12 cellular contexts compared by ENCODE assay signal in the genomic region with DNA sequence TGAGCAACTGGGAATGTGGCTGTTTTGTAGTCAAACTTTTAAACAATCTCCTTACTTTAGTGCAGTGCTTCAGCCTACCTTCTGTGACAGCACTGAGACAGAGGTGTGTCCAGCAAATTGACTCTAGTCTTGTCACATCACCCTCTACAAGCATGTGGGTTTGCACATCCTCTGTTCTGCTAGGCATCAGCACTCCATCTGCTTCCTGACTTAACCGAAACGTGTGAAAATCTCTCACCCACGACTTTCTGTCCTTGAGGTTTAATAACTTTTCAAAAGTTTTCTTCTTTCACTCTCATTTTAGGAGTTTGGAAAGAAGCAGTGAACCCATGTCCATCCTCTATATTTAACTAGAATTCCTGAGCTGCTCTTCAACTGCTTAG. TPM values are rescaled to one million over a fixed set of nuclear protein-coding genes. Genes with fewer than 3 reads are reported as not detected.
A peak's percentile ranks its signal among the peaks of the same experiment; 100 is the strongest.
DNase-seq lines count a peak whose midpoint lies in the region; ATAC-seq and TF ChIP-seq lines count a peak whose summit lies in the region.
"Had no signal": no experiment of that assay in that cellular context is flagged by ENCODE, and none has a peak within 500 bp of the region (broad histone marks: within the 10 kb centered on the region; RNA-seq: fewer than 3 reads in every experiment).

No MANE protein-coding gene starts in this region.

- TF ChIP-seq CTCF in GM10248 (IDR thresholded peaks at IDR 0.05; ENCODE audit: control extremely low read depth, extremely low read depth, low read depth, missing control alignments) (no peak), spleen (IDR thresholded peaks at IDR 0.05 in 8 of 11, conservative IDR thresholded peaks at IDR 0.05 in 3 of 11) (no peak), breast epithelium (IDR thresholded peaks at IDR 0.05) (no peak)

- intact Hi-C loops in spleen (cut with DNase I; ENCODE audit: low total_unique reads) (no loop called here), breast epithelium (cut with DNase I; ENCODE audit: low total_unique reads) (no loop called here)

- TF ChIP-seq POLR2A in spleen (IDR thresholded peaks at IDR 0.05), result no peak
- no peak for TF ChIP-seq POLR2A in breast epithelium (IDR thresholded peaks at IDR 0.05)

- 5 to 24% (median 13%) methylated on average over 3 of the region's 3 CpGs for WGBS in spleen, 5 donors

- H3K27me3 ChIP-seq in spleen (replicated peaks in 1 of 7) (no peaks in the 10 kb centered on the region), breast epithelium (no peaks in the 10 kb centered on the region)

- POLR2A ChIA-PET in GM10248 (lab: Yijun Ruan, JAX), result no interaction called here

- ATAC-seq in GM19324 (IDR thresholded peaks at IDR 0.05; ENCODE audit: low FRiP score, unreplicated experiment) (peak; percentile 89), HG02870 (IDR thresholded peaks at IDR 0.05; ENCODE audit: unreplicated experiment) (peak; percentile 97)

- peaks cover 0 to 15% (median 0%) of the 10 kb centered on the region in 6 donors for H3K4me1 ChIP-seq in spleen
- no peaks in the 10 kb centered on the region for H3K4me1 ChIP-seq in breast epithelium

- peaks cover 0 to 5% (median 0%) of the 10 kb centered on the region in 8 donors for H3K9me3 ChIP-seq in spleen
- H3K9me3 ChIP-seq in breast epithelium, result peaks cover 0 to 7% of the 10 kb centered on the region in 2 donors

- H3K36me3 ChIP-seq in spleen (peaks cover 0 to 5% (median 0%) of the 10 kb centered on the region in 6 donors), breast epithelium (no peaks in the 10 kb centered on the region)

- CTCF ChIA-PET in GM10248 (lab: Yijun Ruan, JAX), result interaction anchor here (0.7 to 4.2 kb wide), 5 partner anchors 14 to 89 kb away, joined by 3 to 12 read pairs (median 3); no protein-coding TSS in a partner anchor

- H3K4me3 ChIP-seq in spleen, result no peak overlapping the region
- H3K4me3 ChIP-seq in breast epithelium, result no peak overlapping the region

- DNase-seq in GM10248 (ENCODE audit: extremely low spot score) (peak; percentile 64), Kasumi-1 (lab: John Stamatoyannopoulos, UW) (peak; percentile 76 to 83), spleen (no peak), iPS-NIHi11 (ENCODE audit: low spot score) (no peak), breast epithelium (ENCODE audit: low spot score in 2 of 2) (no peak)
- DNase-seq in effector CD4-positive, alpha-beta T cell, result no peak
- DNase-seq: activated effector memory CD4-positive, alpha-beta T cell treated with anti-CD3 and anti-CD28 coated beads, Interleukin-2, amount 50 U/mL, for 16 hours; kidney; NCI-H2029 had no signal

- peak overlapping the region in 3 of 8 donors; percentile 39 to 54 (median 39) for H3K27ac ChIP-seq in spleen
- no peak overlapping the region for H3K27ac ChIP-seq in breast epithelium

RNA-seq across cellular contexts. Expression of a gene that starts 42.6 kb away (rescaled TPM):
- total RNA-seq in spleen (not detected), breast epithelium (not detected)
- polyA plus RNA-seq in spleen, result under 1 TPM in 2 of 3 donors, not detected in 1; 0.14 to 0.15 TPM
- total RNA-seq: CD4-positive, CD25-positive, alpha-beta regulatory T cell; kidney had no signal
- polyA plus RNA-seq: CD4-positive, CD25-positive, alpha-beta regulatory T cell had no signal

RNA-seq across cellular contexts. Expression of a gene that starts 50.1 kb away (rescaled TPM):
- total RNA-seq in spleen (1 to 10 TPM; 2.0 to 9.1 (median 5.5) TPM), breast epithelium (1 to 10 TPM; 2.9 to 3.8 (median 3.0) TPM)
- under 1 TPM; 0.42 to 1.00 (median 0.56) TPM for polyA plus RNA-seq in spleen
- polyA plus RNA-seq: CD4-positive, CD25-positive, alpha-beta regulatory T cell had no signal

Comparison
In these comparisons a context has a peak if more than half of its experiments do, and no peak if none do; other contexts are left out.
1. DNase-seq: peak in GM10248 (single experiment) and Kasumi-1 (2 of 2); none in spleen (single experiment), iPS-NIHi11 (single experiment), effector CD4-positive, alpha-beta T cell (single experiment) and breast epithelium (0 of 2).